Comparison of ENCODE assay signal across 8 cellular contexts in the genomic region with DNA sequence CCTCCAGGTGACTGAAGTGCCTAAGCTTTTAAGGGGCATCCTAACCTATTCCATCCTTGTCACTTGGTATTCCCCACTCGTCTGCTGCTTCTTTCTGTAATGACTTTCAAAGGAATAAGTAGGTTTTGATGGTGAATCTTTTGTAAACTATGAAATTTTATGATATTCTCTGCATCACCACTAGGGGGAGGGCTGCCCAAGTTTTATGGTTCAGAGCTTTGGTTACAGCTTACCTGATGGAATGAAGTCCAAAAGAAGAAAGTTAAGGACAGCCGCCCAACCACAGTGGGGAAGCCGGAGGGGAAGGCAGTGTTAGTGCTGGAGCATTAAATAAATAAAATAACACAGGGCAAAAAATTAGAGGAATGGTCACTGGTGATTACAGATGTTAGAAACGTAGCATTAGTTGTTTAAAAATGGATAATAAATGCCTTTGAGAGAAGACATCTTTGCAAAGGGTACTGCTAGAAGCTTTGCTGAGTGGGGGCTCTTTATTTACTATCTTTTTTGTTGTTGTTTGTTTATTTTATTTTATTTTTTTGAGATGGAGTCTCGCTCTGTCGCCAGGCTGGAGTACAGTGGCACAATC.
A peak's percentile ranks its signal among the peaks of the same experiment; 100 is the strongest.
DNase-seq lines count a peak whose midpoint lies in the region; ATAC-seq and TF ChIP-seq lines count a peak whose summit lies in the region.

No MANE protein-coding gene starts in this region.

- in situ Hi-C loops in GM23248 (cut with MboI), result no loop called here

- H3K36me3 ChIP-seq in GM23248 (ENCODE audit: low read depth) (no peaks in the 10 kb centered on the region), tibial nerve (no peaks in the 10 kb centered on the region)

- H3K27me3 ChIP-seq in GM23248 (replicated peaks; ENCODE audit: insufficient read depth) (no peaks in the 10 kb centered on the region), tibial nerve (no peaks in the 10 kb centered on the region)

- 38 to 43% methylated on average over 6 of the region's 6 CpGs for WGBS in GM23248 (ENCODE audit: low coverage in 1 of 2, low lambda C conversion rate in 2 of 2, missing lambda C conversion rate in 2 of 2), 2 experiments
- 50 to 56% methylated on average over 6 of the region's 6 CpGs for WGBS in tibial nerve, 2 donors

- no peaks in the 10 kb centered on the region for H3K9me3 ChIP-seq in GM23248 (ENCODE audit: low read depth)
- no peaks in the 10 kb centered on the region for H3K9me3 ChIP-seq in tibial nerve

- no peak overlapping the region for H3K9ac ChIP-seq in GM23248

- peak; percentile 10 for DNase-seq in DMS114 treated with DMSO at 0.1 percent for 48 hours (lab: John Stamatoyannopoulos, UW; ENCODE audit: unreplicated experiment)
- peak; percentile 29 for DNase-seq in GM23248
- peak; percentile 0 for DNase-seq in NCI-H2227 treated with DMSO at 0.1 percent for 48 hours (lab: John Stamatoyannopoulos, UW)
- DNase-seq in amniotic epithelial cell (ENCODE audit: low read depth), result peak; percentile 1
- peak; percentile 45 for DNase-seq in kidney glomerular epithelial cell (lab: John Stamatoyannopoulos, UW)
- DNase-seq in tibial nerve (ENCODE audit: low spot score in 2 of 2), result no peak

- ATAC-seq in GM18519 (IDR thresholded peaks at IDR 0.05; ENCODE audit: low FRiP score, unreplicated experiment), result no peak
- ATAC-seq in GM19023 (IDR thresholded peaks at IDR 0.05; ENCODE audit: unreplicated experiment), result no peak

- H3K27ac ChIP-seq in GM23248 (no peak overlapping the region), tibial nerve (no peak overlapping the region)

- H2AFZ ChIP-seq in GM23248, result no peak overlapping the region

- H3K9me2 ChIP-seq in GM23248 (ENCODE audit: insufficient read depth), result no peaks in the 10 kb centered on the region

- no peak for TF ChIP-seq EP300 in tibial nerve (IDR thresholded peaks at IDR 0.05)

- no peaks in the 10 kb centered on the region for H3F3A ChIP-seq in GM23248 (ENCODE audit: insufficient read depth)

- H4K20me1 ChIP-seq in GM23248 (ENCODE audit: insufficient read depth), result no peaks in the 10 kb centered on the region

- H3K4me3 ChIP-seq in GM23248, result no peak overlapping the region
- no peak overlapping the region for H3K4me3 ChIP-seq in tibial nerve

- no peak for TF ChIP-seq POLR2A in tibial nerve (IDR thresholded peaks at IDR 0.05)

- peak; percentile 37 to 67 (median 51) for TF ChIP-seq CTCF in tibial nerve (IDR thresholded peaks at IDR 0.05)

- H3K4me1 ChIP-seq in GM23248 (ENCODE audit: insufficient read depth) (no peaks in the 10 kb centered on the region), tibial nerve (no peaks in the 10 kb centered on the region)

- no peaks in the 10 kb centered on the region for H3K79me2 ChIP-seq in GM23248 (ENCODE audit: insufficient read depth)

- no peak overlapping the region for H3K4me2 ChIP-seq in GM23248 (ENCODE audit: unreplicated experiment)

Comparison
In these comparisons a context has a peak if more than half of its experiments do, and no peak if none do; other contexts are left out.
1. DNase-seq: peak in DMS114 treated with DMSO at 0.1 percent for 48 hours (single experiment), GM23248 (single experiment), NCI-H2227 treated with DMSO at 0.1 percent for 48 hours (single experiment), amniotic epithelial cell (single experiment) and kidney glomerular epithelial cell (single experiment); none in tibial nerve (0 of 2).